Comparison of ENCODE assay signal across 8 cellular contexts in genomic region chr17:21511368-21512195, GRCh38.
A peak's percentile ranks its signal among the peaks of the same experiment; 100 is the strongest.
DNase-seq lines count a peak whose midpoint lies in the region; ATAC-seq and TF ChIP-seq lines count a peak whose summit lies in the region.

No MANE protein-coding gene starts in this region.

- TF ChIP-seq CTCF in Calu3 (IDR thresholded peaks at IDR 0.05; ENCODE audit: unreplicated experiment): peak; percentile 48
- peak in 1 of 3 donors; percentile 48 for TF ChIP-seq CTCF in lower leg skin (IDR thresholded peaks at IDR 0.05)

- no peaks in the 10 kb centered on the region for H3K9me3 Mint-ChIP-seq in Calu3 (ENCODE audit: low read depth, unreplicated experiment)
- no peaks in the 10 kb centered on the region for H3K9me3 Mint-ChIP-seq in activated CD8-positive, alpha-beta T cell treated with anti-CD3 and anti-CD28 coated beads, Interleukin-2, amount 10 ng/mL, durations not matched to agents 7 days and 5 days (ENCODE audit: insufficient read depth)

- WGBS in lower leg skin, 2 donors: 8 to 11% methylated on average over 64 to 77 of the region's 78 CpGs

- H3K4me3 Mint-ChIP-seq in Calu3 (ENCODE audit: low read depth, unreplicated experiment): peak overlapping the region; percentile 64
- peak overlapping the region; percentile 61 for H3K4me3 Mint-ChIP-seq in activated CD8-positive, alpha-beta T cell treated with anti-CD3 and anti-CD28 coated beads, Interleukin-2, amount 10 ng/mL, durations not matched to agents 7 days and 5 days

- CTCF ChIA-PET in Calu3 (lab: Charles Lee): interaction anchor here (0.7 to 1.3 kb wide), 5 partner anchors 23 to 232 kb away, joined by 3 to 16 read pairs (median 4); no protein-coding TSS in a partner anchor
- CTCF ChIA-PET in activated CD8-positive, alpha-beta T cell treated with anti-CD3 and anti-CD28 coated beads, Interleukin-2, amount 10 ng/mL, durations not matched to agents 7 days and 5 days (lab: Charles Lee): interaction anchor here (0.6 to 6.5 kb wide), 13 partner anchors 13 to 391 kb away, joined by 3 to 79 read pairs (median 4); no protein-coding TSS in a partner anchor

- peak overlapping the region; percentile 35 for H3K4me3 ChIP-seq in lower leg skin (ENCODE audit: low read depth, poor library complexity, severe bottlenecking)

- peaks cover 75% of the 10 kb centered on the region for H3K27me3 Mint-ChIP-seq in Calu3 (ENCODE audit: unreplicated experiment)
- H3K27me3 Mint-ChIP-seq in activated CD8-positive, alpha-beta T cell treated with anti-CD3 and anti-CD28 coated beads, Interleukin-2, amount 10 ng/mL, durations not matched to agents 7 days and 5 days (ENCODE audit: low read depth): peaks cover 45% of the 10 kb centered on the region

- no TSS peak for BruUV-seq in Calu3 (replicated peaks; lab: Mats Ljungman, UMichigan)

- peaks cover 8% of the 10 kb centered on the region for H3K36me3 Mint-ChIP-seq in Calu3 (ENCODE audit: insufficient read depth, unreplicated experiment)
- H3K36me3 Mint-ChIP-seq in activated CD8-positive, alpha-beta T cell treated with anti-CD3 and anti-CD28 coated beads, Interleukin-2, amount 10 ng/mL, durations not matched to agents 7 days and 5 days (ENCODE audit: low read depth): no peaks in the 10 kb centered on the region

- peak; percentile 74 for DNase-seq in Calu3
- DNase-seq in NCI-H526 (lab: John Stamatoyannopoulos, UW): peak; percentile 47 to 87
- peak; percentile 73 for DNase-seq in activated CD8-positive, alpha-beta T cell treated with anti-CD3 and anti-CD28 coated beads, Interleukin-2, amount 10 ng/mL, durations not matched to agents 7 days and 5 days
- DNase-seq in effector CD4-positive, alpha-beta T cell: peak; percentile 45
- DNase-seq in lower leg skin (ENCODE audit: low spot score in 2 of 2): peak; percentile 74 to 96
- peak; percentile 52 for DNase-seq in stimulated activated CD4-positive, alpha-beta T cell treated with anti-CD3 and anti-CD28 coated beads, Interleukin-2, amount 100 ng/mL, for 4 hours (ENCODE audit: low read depth)

- no peak for TF ChIP-seq POLR2A in lower leg skin (IDR thresholded peaks at IDR 0.05)

- intact Hi-C loops in Calu3 (cut with micrococcal nuclease; ENCODE audit: unreplicated experiment): loop anchor here (10.0 kb wide), 3 partner anchors 57 to 387 kb away; partner anchors contain the start of genes DHRS7B and MAP2K3
- intact Hi-C loops in lower leg skin (cut with DNase I; ENCODE audit: low total_unique reads): loop anchor here (5.0 to 10.0 kb wide), 2 partner anchors 54 to 387 kb away; partner anchors contain the start of gene DHRS7B

- H3K27ac Mint-ChIP-seq in Calu3 (ENCODE audit: unreplicated experiment): no peak overlapping the region
- no peak overlapping the region for H3K27ac Mint-ChIP-seq in activated CD8-positive, alpha-beta T cell treated with anti-CD3 and anti-CD28 coated beads, Interleukin-2, amount 10 ng/mL, durations not matched to agents 7 days and 5 days

- H3K4me1 Mint-ChIP-seq in Calu3 (ENCODE audit: low read depth, unreplicated experiment): peaks cover 8% of the 10 kb centered on the region
- H3K4me1 Mint-ChIP-seq in activated CD8-positive, alpha-beta T cell treated with anti-CD3 and anti-CD28 coated beads, Interleukin-2, amount 10 ng/mL, durations not matched to agents 7 days and 5 days (ENCODE audit: low read depth): peaks cover 24% of the 10 kb centered on the region

- peak; percentile 79 for ATAC-seq in HG02759 (IDR thresholded peaks at IDR 0.05; ENCODE audit: unreplicated experiment)
- peak; percentile 84 for ATAC-seq in activated CD8-positive, alpha-beta T cell treated with anti-CD3 and anti-CD28 coated beads, Interleukin-2, amount 10 ng/mL, durations not matched to agents 7 days and 5 days
- ATAC-seq in HG03196 (IDR thresholded peaks at IDR 0.05; ENCODE audit: unreplicated experiment): no peak

- POLR2A ChIA-PET in activated CD8-positive, alpha-beta T cell treated with anti-CD3 and anti-CD28 coated beads, Interleukin-2, amount 10 ng/mL, durations not matched to agents 7 days and 5 days (lab: Charles Lee): interaction anchor here (1.4 kb wide), 1 partner anchor 54 kb away, joined by 5 read pairs; no protein-coding TSS in a partner anchor
